In genomic region chr3:180601688-180602666, GRCh38 we compare ENCODE assay signal across 1 cellular context.
TF ChIP-seq lines count a peak whose summit lies in the region.

TTC14 (plus strand) TSS chr3:180602163; CDS start chr3:180602262, 99 bp downstream.

TF ChIP-seq in K562, 482 proteins besides CTCF, POLR2A, EP300 and RAD21 (continued from another document and continues in another):
- TF ChIP-seq JUN (IDR thresholded peaks at IDR 0.05; ENCODE audit: borderline replicate concordance, low read depth, low read length) (no peak), JUN (CRISPR knock-in tag; IDR thresholded peaks at IDR 0.05; ENCODE audit: borderline replicate concordance) (no peak), MBD2 (IDR thresholded peaks at IDR 0.05; ENCODE audit: borderline replicate concordance, low read depth) (peak; percentile 68), POLR2B (IDR thresholded peaks at IDR 0.05; ENCODE audit: low read depth, partially characterized antibody) (peak; percentile 61), ZNF764 (CRISPR knock-in tag; IDR thresholded peaks at IDR 0.05; ENCODE audit: low read depth) (no peak), POLR2AphosphoS5 (IDR thresholded peaks at IDR 0.05; ENCODE audit: control insufficient read depth, insufficient read depth, low read depth, low read length) (peak; percentile 79), TFAM (CRISPR knock-in tag; conservative IDR thresholded peaks at IDR 0.05) (no peak), ZNF449 (CRISPR knock-in tag; IDR thresholded peaks at IDR 0.05) (no peak), ELF1 (tag; IDR thresholded peaks at IDR 0.05) (peak; percentile 99), SMARCB1 (IDR thresholded peaks at IDR 0.05; ENCODE audit: insufficient read length, low read depth) (no peak), CBX3 (IDR thresholded peaks at IDR 0.05; ENCODE audit: borderline replicate concordance in 1 of 2, low read length in 2 of 2) (peak in 1 of 2 experiments; percentile 92; a peak in 2 of 3 replicates), PHB (CRISPR knock-in tag; IDR thresholded peaks at IDR 0.05) (no peak), UBTF (IDR thresholded peaks at IDR 0.05; ENCODE audit: borderline replicate concordance in 1 of 2, low read depth in 2 of 2, low read length in 2 of 2) (peak in 1 of 2 experiments; percentile 91; a peak in 2 of 4 replicates), NFE2 (IDR thresholded peaks at IDR 0.05; ENCODE audit: low read depth) (no peak), ZNF224 (CRISPR knock-in tag; IDR thresholded peaks at IDR 0.05) (no peak), KDM2B (CRISPR knock-in tag; IDR thresholded peaks at IDR 0.05) (no peak; the same call in 1 of the 2 replicates), NBN (IDR thresholded peaks at IDR 0.05; ENCODE audit: low read depth) (no peak), BHLHE40 (IDR thresholded peaks at IDR 0.05; ENCODE audit: low read length) (no peak), SRF (CRISPR knock-in tag; IDR thresholded peaks at IDR 0.05) (0 out of 4 replicates have a peak, but pooled peaks of 1 of the 2 experiments have one; percentile 18), ESRRA (IDR thresholded peaks at IDR 0.05; ENCODE audit: borderline replicate concordance, low read depth) (peak; percentile 41; the same call in 1 of the 2 replicates), RNF219 (CRISPR knock-in tag; IDR thresholded peaks at IDR 0.05) (no peak), SMARCA4 (IDR thresholded peaks at IDR 0.05) (0 out of 2 replicates have a peak, but pooled peaks have one; percentile 14), PML (IDR thresholded peaks at IDR 0.05; ENCODE audit: low read length) (peak; percentile 67), NFIX (CRISPR knock-in tag; IDR thresholded peaks at IDR 0.05; ENCODE audit: low read depth) (no peak), ZNF76 (CRISPR knock-in tag; IDR thresholded peaks at IDR 0.05; ENCODE audit: borderline replicate concordance) (no peak), RBBP5 (IDR thresholded peaks at IDR 0.05; ENCODE audit: borderline replicate concordance, insufficient read depth, low read length, poor library complexity, severe bottlenecking) (peak; percentile 94), PPARD (CRISPR knock-in tag; IDR thresholded peaks at IDR 0.05) (no peak), THAP12 (CRISPR knock-in tag; IDR thresholded peaks at IDR 0.05) (no peak), ZNF232 (CRISPR knock-in tag; IDR thresholded peaks at IDR 0.05) (no peak), ETV1 (tag; conservative IDR thresholded peaks at IDR 0.05; ENCODE audit: low read depth) (peak; percentile 89), ZNF174 (CRISPR knock-in tag; IDR thresholded peaks at IDR 0.05) (no peak), ZNF197 (CRISPR knock-in tag; IDR thresholded peaks at IDR 0.05; ENCODE audit: low read depth) (no peak), DACH1 (IDR thresholded peaks at IDR 0.05; ENCODE audit: partially characterized antibody) (no peak), ZNF586 (CRISPR knock-in tag; conservative IDR thresholded peaks at IDR 0.05) (no peak), MECOM (CRISPR knock-in tag; IDR thresholded peaks at IDR 0.05) (no peak), ZNF592 (IDR thresholded peaks at IDR 0.05) (no peak), RAD51 (IDR thresholded peaks at IDR 0.05; ENCODE audit: borderline replicate concordance, low read depth) (no peak), HDAC3 (IDR thresholded peaks at IDR 0.05; ENCODE audit: borderline replicate concordance, partially characterized antibody) (no peak), NFRKB (IDR thresholded peaks at IDR 0.05; ENCODE audit: low read depth) (no peak), PRDM10 (IDR thresholded peaks at IDR 0.05; ENCODE audit: partially characterized antibody) (no peak), ZBTB12 (CRISPR knock-in tag; IDR thresholded peaks at IDR 0.05) (no peak), MTA3 (IDR thresholded peaks at IDR 0.05; ENCODE audit: borderline replicate concordance) (peak; percentile 75), STAT5A (IDR thresholded peaks at IDR 0.05; ENCODE audit: borderline replicate concordance, low read length) (no peak), ZNF165 (CRISPR knock-in tag; IDR thresholded peaks at IDR 0.05; ENCODE audit: borderline replicate concordance) (no peak), SREBF2 (CRISPR knock-in tag; IDR thresholded peaks at IDR 0.05) (no peak), PTTG1 (tag; IDR thresholded peaks at IDR 0.05; ENCODE audit: low read depth) (no peak), ID3 (CRISPR knock-in tag; IDR thresholded peaks at IDR 0.05) (no peak), ID3 (tag; IDR thresholded peaks at IDR 0.05) (peak; percentile 40; the same call in 1 of the 2 replicates)
